8 cellular contexts compared by ENCODE assay signal in genomic region chr7:148882668-148883232, GRCh38. TPM values are rescaled to one million over a fixed set of nuclear protein-coding genes. Genes with fewer than 3 reads are reported as not detected.
DNase-seq lines count a peak whose midpoint lies in the region; ATAC-seq, FAIRE-seq and TF ChIP-seq lines count a peak whose summit lies in the region.

No MANE protein-coding gene starts in this region.

- H3K4me2 ChIP-seq in GM23338 (peak overlapping the region; percentile 94), keratinocyte (ENCODE audit: control insufficient read depth, extremely low read depth, insufficient read depth, low read depth, low read length) (peak overlapping the region; percentile 95)

- no peak for FAIRE-seq in keratinocyte (lab: Jason Lieb, UNC)

- peaks cover 12% of the 10 kb centered on the region for H3K36me3 Mint-ChIP-seq in GM23338 (ENCODE audit: low read depth)
- peaks cover 9% of the 10 kb centered on the region for H3K36me3 Mint-ChIP-seq in activated T-helper 1 cell treated with anti-CD3 and anti-CD28 coated beads, Interleukin-12 subunit alpha, Interleukin-12 subunit beta, Interleukin-2, Interleukin-4 antibody, amounts not matched to agents 30 ng/mL and 10 ng/mL and 1 ng/mL, durations not matched to agents 14 hours and 24 hours and 36 hours (ENCODE audit: low read depth)

- H3K4me3 ChIP-seq in ACC112 (ENCODE audit: low read depth, low read length) (peak overlapping the region; percentile 94), GM23338 (peak overlapping the region; percentile 78), keratinocyte (ENCODE audit: control insufficient read depth in 2 of 3, extremely low read depth in 1 of 3, insufficient read depth in 2 of 3, low read depth in 1 of 3, low read length in 3 of 3) (peak overlapping the region; percentile 82 to 96 (median 95)), thymus (ENCODE audit: low read length) (peak overlapping the region; percentile 74)

- peaks cover 5% of the 10 kb centered on the region; the same call in 2 of the 3 replicates for H3K9me3 Mint-ChIP-seq in GM23338
- no peaks in the 10 kb centered on the region for H3K9me3 Mint-ChIP-seq in activated T-helper 1 cell treated with anti-CD3 and anti-CD28 coated beads, Interleukin-12 subunit alpha, Interleukin-12 subunit beta, Interleukin-2, Interleukin-4 antibody, amounts not matched to agents 30 ng/mL and 10 ng/mL and 1 ng/mL, durations not matched to agents 14 hours and 24 hours and 36 hours

- H4K20me1 ChIP-seq in GM23338 (replicated peaks; ENCODE audit: insufficient read depth) (peaks cover 24% of the 10 kb centered on the region; the same call in 1 of the 2 replicates), keratinocyte (ENCODE audit: control insufficient read depth, extremely low read depth, insufficient read depth, low read length) (peaks cover 2% of the 10 kb centered on the region)

- peaks cover 9% of the 10 kb centered on the region; the same call in 1 of the 2 replicates for H3F3A ChIP-seq in GM23338 (replicated peaks; ENCODE audit: low read depth)

- no peaks in the 10 kb centered on the region for H3K27me3 ChIP-seq in ACC112 (ENCODE audit: insufficient read depth, low read length)
- peaks cover 9% of the 10 kb centered on the region for H3K27me3 ChIP-seq in GM23338 (ENCODE audit: insufficient read depth)
- H3K27me3 ChIP-seq in keratinocyte (ENCODE audit: control insufficient read depth, extremely low read depth, insufficient read depth, low read length) = no peaks in the 10 kb centered on the region
- no peaks in the 10 kb centered on the region for H3K27me3 ChIP-seq in thymus (ENCODE audit: control insufficient read depth, insufficient read depth)

- peak overlapping the region; percentile 8; the same call in 1 of the 2 replicates for H3K27ac ChIP-seq in ACC112 (ENCODE audit: low read depth, low read length)
- H3K27ac ChIP-seq in GM23338 (ENCODE audit: low read depth) = no peak overlapping the region
- H3K27ac ChIP-seq in keratinocyte (ENCODE audit: control insufficient read depth, insufficient read depth, low read length) = peak overlapping the region; percentile 76
- peak overlapping the region; percentile 93 for H3K27ac ChIP-seq in thymus (ENCODE audit: low read depth)

- DNase-seq in GM23338 (ENCODE audit: low spot score) (no peak), keratinocyte (ENCODE audit: low read depth, low spot score) (no peak), inferior parietal cortex (ENCODE audit: extremely low spot score) (no peak), ureter (ENCODE audit: low spot score) (no peak)
- no peak for DNase-seq in activated T-helper 1 cell treated with anti-CD3 and anti-CD28 coated beads, Interleukin-12 subunit alpha, Interleukin-12 subunit beta, Interleukin-2, Interleukin-4 antibody, amounts not matched to agents 30 ng/mL and 10 ng/mL and 1 ng/mL, durations not matched to agents 14 hours and 24 hours and 36 hours (ENCODE audit: low spot score)

- H3K79me2 ChIP-seq in ACC112 (ENCODE audit: control insufficient read depth, insufficient read depth, low read length, unreplicated experiment) (peaks cover 40% of the 10 kb centered on the region), GM23338 (replicated peaks; ENCODE audit: insufficient read depth) (peaks cover 54% of the 10 kb centered on the region), keratinocyte (ENCODE audit: control insufficient read depth, insufficient read depth, low read length) (peaks cover 54% of the 10 kb centered on the region)

- ATAC-seq in GM23338 (no peak), HG03135 (IDR thresholded peaks at IDR 0.05; ENCODE audit: unreplicated experiment) (no peak)

- no peaks in the 10 kb centered on the region for H3K9me1 ChIP-seq in keratinocyte (ENCODE audit: control insufficient read depth, extremely low read depth, insufficient read depth, low read length)

- 4% methylated on average over 12 of the region's 12 CpGs for WGBS in thymus

- H3K27ac Mint-ChIP-seq in GM23338 = peak overlapping the region; percentile 80
- H3K27ac Mint-ChIP-seq in activated T-helper 1 cell treated with anti-CD3 and anti-CD28 coated beads, Interleukin-12 subunit alpha, Interleukin-12 subunit beta, Interleukin-2, Interleukin-4 antibody, amounts not matched to agents 30 ng/mL and 10 ng/mL and 1 ng/mL, durations not matched to agents 14 hours and 24 hours and 36 hours = peak overlapping the region; percentile 92

- H3K4me1 Mint-ChIP-seq in GM23338 = peaks cover under 1% of the 10 kb centered on the region; the same call in 2 of the 3 replicates
- H3K4me1 Mint-ChIP-seq in activated T-helper 1 cell treated with anti-CD3 and anti-CD28 coated beads, Interleukin-12 subunit alpha, Interleukin-12 subunit beta, Interleukin-2, Interleukin-4 antibody, amounts not matched to agents 30 ng/mL and 10 ng/mL and 1 ng/mL, durations not matched to agents 14 hours and 24 hours and 36 hours (ENCODE audit: low read depth) = peaks cover 48% of the 10 kb centered on the region

- H3K36me3 ChIP-seq in ACC112 (ENCODE audit: insufficient read depth, low read length) (no peaks in the 10 kb centered on the region), GM23338 (ENCODE audit: insufficient read depth) (no peaks in the 10 kb centered on the region), keratinocyte (ENCODE audit: control insufficient read depth in 2 of 2, extremely low read depth in 1 of 2, insufficient read depth in 2 of 2, low read length in 2 of 2) (no peaks in the 10 kb centered on the region), thymus (ENCODE audit: control insufficient read depth, insufficient read depth) (no peaks in the 10 kb centered on the region)

- H3K9me2 ChIP-seq in GM23338 (ENCODE audit: insufficient read depth) = no peaks in the 10 kb centered on the region

- peaks cover 9% of the 10 kb centered on the region for H3K27me3 Mint-ChIP-seq in GM23338 (ENCODE audit: insufficient read depth, low read depth, poor library complexity)
- H3K27me3 Mint-ChIP-seq in activated T-helper 1 cell treated with anti-CD3 and anti-CD28 coated beads, Interleukin-12 subunit alpha, Interleukin-12 subunit beta, Interleukin-2, Interleukin-4 antibody, amounts not matched to agents 30 ng/mL and 10 ng/mL and 1 ng/mL, durations not matched to agents 14 hours and 24 hours and 36 hours (ENCODE audit: insufficient read depth) = no peaks in the 10 kb centered on the region

- H3K9ac ChIP-seq in keratinocyte (ENCODE audit: control insufficient read depth, extremely low read depth, insufficient read depth, low read length) = peak overlapping the region; percentile 81

- peaks cover 6% of the 10 kb centered on the region for H3K4me1 ChIP-seq in ACC112 (ENCODE audit: control insufficient read depth, insufficient read depth, low read length, unreplicated experiment)
- H3K4me1 ChIP-seq in GM23338 (ENCODE audit: insufficient read depth) = peaks cover 7% of the 10 kb centered on the region
- H3K4me1 ChIP-seq in keratinocyte (ENCODE audit: control insufficient read depth, extremely low read depth, insufficient read depth, low read length) = peaks cover 10% of the 10 kb centered on the region
- H3K4me1 ChIP-seq in thymus (ENCODE audit: control insufficient read depth, insufficient read depth, low read length) = no peaks in the 10 kb centered on the region

- no peaks in the 10 kb centered on the region for H3K9me3 ChIP-seq in keratinocyte (ENCODE audit: control insufficient read depth, low read depth, low read length)
- H3K9me3 ChIP-seq in thymus (ENCODE audit: control insufficient read depth) = no peaks in the 10 kb centered on the region

- H2AFZ ChIP-seq in ACC112 (ENCODE audit: low read length, unreplicated experiment) = peak overlapping the region; percentile 59
- peak overlapping the region; percentile 73; the same call in 1 of the 2 replicates for H2AFZ ChIP-seq in GM23338
- peak overlapping the region; percentile 78 for H2AFZ ChIP-seq in keratinocyte (ENCODE audit: control insufficient read depth, low read length)

- TF ChIP-seq CTCF in GM23338 (conservative IDR thresholded peaks at IDR 0.05; ENCODE audit: low read depth in 2 of 2) (no peak), keratinocyte (optimal IDR thresholded peaks at IDR 0.05 in 1 of 3, IDR thresholded peaks at IDR 0.05 in 1 of 3, conservative IDR thresholded peaks at IDR 0.05 in 1 of 3; ENCODE audit: extremely low read depth in 1 of 3, insufficient read depth in 2 of 3, low read length in 3 of 3) (no peak)

- intact Hi-C loops in activated T-helper 1 cell treated with anti-CD3 and anti-CD28 coated beads, Interleukin-12 subunit alpha, Interleukin-12 subunit beta, Interleukin-2, Interleukin-4 antibody, amounts not matched to agents 30 ng/mL and 10 ng/mL and 1 ng/mL, durations not matched to agents 14 hours and 24 hours and 36 hours (cut with micrococcal nuclease) = loop anchor here (1.0 to 10.0 kb wide), 6 partner anchors 26 to 375 kb away; partner anchors contain the start of genes ZNF398 and ZNF425

- peak overlapping the region; percentile 92 for H3K4me3 Mint-ChIP-seq in GM23338
- H3K4me3 Mint-ChIP-seq in activated T-helper 1 cell treated with anti-CD3 and anti-CD28 coated beads, Interleukin-12 subunit alpha, Interleukin-12 subunit beta, Interleukin-2, Interleukin-4 antibody, amounts not matched to agents 30 ng/mL and 10 ng/mL and 1 ng/mL, durations not matched to agents 14 hours and 24 hours and 36 hours = peak overlapping the region; percentile 91

- dilution Hi-C loops in keratinocyte (cut with MboI; ENCODE audit: extremely low pct_ligation_motif_present, low sequenced_read_pairs) = no loop called here

TF ChIP-seq in GM23338, 12 proteins besides CTCF, POLR2A, EP300 and RAD21 (continues in another document):
- TF ChIP-seq STAT1 (IDR thresholded peaks at IDR 0.05; ENCODE audit: unreplicated experiment) = no peak

RNA-seq across cellular contexts. Expression of gene EZH2, which starts 1.3 kb away (rescaled TPM):
- total RNA-seq in GM23338 (2014; rRNA removed; shearing (Covaris generic)) = 25.6 and 33.9 TPM in 2 replicates
- polyA plus RNA-seq in GM23338 (2016; fragmentation: Nextera tagmentation; extraction: Ambion mirVana) (32.5 and 38.6 TPM in 2 replicates), keratinocyte (6.7 to 16.0 TPM (median 11.5 TPM) in 3 replicates), thymus (23.4 TPM)
- 97.5 and 101 TPM in 2 replicates for total RNA-seq in activated T-helper 1 cell treated with anti-CD3 and anti-CD28 coated beads, Interleukin-12 subunit alpha, Interleukin-12 subunit beta, Interleukin-2, Interleukin-4 antibody, amounts not matched to agents 30 ng/mL and 10 ng/mL and 1 ng/mL, durations not matched to agents 14 hours and 24 hours and 36 hours
- polyA plus RNA-seq in keratinocyte (2011; ENCODE audit: low read depth) = 14.5 TPM
- 5.5 and 7.9 TPM in 2 replicates for polyA plus RNA-seq in keratinocyte (2011; cell fraction: cytosol; rRNA removed)
- 11.2 and 16.8 TPM in 2 replicates for polyA plus RNA-seq in keratinocyte (2011; cell fraction: nucleus; rRNA removed)
- 7.3 and 7.4 TPM in 2 replicates for polyA plus RNA-seq in keratinocyte (2012; ENCODE audit: low replicate concordance)
- 2.5 to 7.0 TPM (median 4.1 TPM) in 3 replicates for polyA minus RNA-seq in keratinocyte
- polyA minus RNA-seq in keratinocyte (2011; cell fraction: cytosol; rRNA and poly(A)+ RNA removed) = 3.3 TPM
- polyA minus RNA-seq in keratinocyte (2011; cell fraction: nucleus; rRNA and poly(A)+ RNA removed) = 4.7 and 6.4 TPM in 2 replicates
- total RNA-seq in ureter = 3.6 TPM
